Comparison of ENCODE assay signal across 8 cellular contexts in genomic region chr1:222465211-222466041, GRCh38.
DNase-seq lines count a peak whose midpoint lies in the region; ATAC-seq and TF ChIP-seq lines count a peak whose summit lies in the region.

No MANE protein-coding gene starts in this region.

- H3K27ac ChIP-seq in AG04450 (ENCODE audit: low read depth, low read length): peak overlapping the region; percentile 96

- H3K4me3 ChIP-seq in AG04450 (ENCODE audit: low read depth, low read length): peak overlapping the region; percentile 50
- H3K4me3 ChIP-seq in kidney epithelial cell (ENCODE audit: low read depth, low read length): peak overlapping the region; percentile 33

- TF ChIP-seq CTCF in AG04450 (IDR thresholded peaks at IDR 0.05; ENCODE audit: low read depth, low read length) (peak; percentile 94), kidney epithelial cell (IDR thresholded peaks at IDR 0.05; ENCODE audit: insufficient read depth, low read length, poor library complexity, severe bottlenecking) (peak; percentile 73)

- DNase-seq in AG04450 (ENCODE audit: low read depth, low spot score) (peak; percentile 82), NCI-H2227 (lab: John Stamatoyannopoulos, UW; ENCODE audit: unreplicated experiment) (peak; percentile 94), cerebellar cortex (ENCODE audit: low spot score) (peak; percentile 87), kidney epithelial cell (ENCODE audit: low read depth) (peak; percentile 50)
- DNase-seq in activated CD4-positive, CD25-positive, alpha-beta regulatory T cell (lab: John Stamatoyannopoulos, UW): peak; percentile 53 to 66 (median 54)
- peak; percentile 86 for DNase-seq in stimulated activated CD4-positive, alpha-beta T cell treated with anti-CD3 and anti-CD28 coated beads, Interleukin-15, amount 100 ng/mL, for 24 hours

- POLR2A ChIA-PET in AG04450 (lab: Yijun Ruan, JAX): interaction anchor here (0.8 to 2.2 kb wide), 6 partner anchors 81 to 248 kb away, joined by 3 to 10 read pairs (median 3); partner anchors contain the start of gene TAF1A

- ATAC-seq in GM18867 (IDR thresholded peaks at IDR 0.05; ENCODE audit: unreplicated experiment) (peak; percentile 94), HG03097 (IDR thresholded peaks at IDR 0.05; ENCODE audit: low FRiP score, unreplicated experiment) (peak; percentile 88)

- H3K36me3 ChIP-seq in kidney epithelial cell (ENCODE audit: control insufficient read depth, insufficient read depth, low read length): no peaks in the 10 kb centered on the region

- H3K9me3 ChIP-seq in AG04450 (ENCODE audit: control insufficient read depth, insufficient read depth, low read length): no peaks in the 10 kb centered on the region

- CTCF ChIA-PET in AG04450 (lab: Charles Lee): interaction anchor here (0.6 to 4.5 kb wide), 36 partner anchors 10 to 1717 kb away, joined by 3 to 134 read pairs (median 4); partner anchors contain the start of genes DUSP10 and TAF1A

- H3K27me3 ChIP-seq in AG04450 (ENCODE audit: control insufficient read depth, insufficient read depth, low read length) (no peaks in the 10 kb centered on the region), kidney epithelial cell (ENCODE audit: control insufficient read depth, insufficient read depth, low read length) (no peaks in the 10 kb centered on the region)

Comparison
In these comparisons a context has a peak if more than half of its experiments do, and no peak if none do; other contexts are left out.
1. Peak in every context shown above with its lines: DNase-seq, ATAC-seq, H3K4me3 ChIP-seq and H3K27ac ChIP-seq.